9 cellular contexts compared by ENCODE assay signal in genomic region chr18:4454548-4455112, GRCh38. TPM values are rescaled to one million over a fixed set of nuclear protein-coding genes. Genes with fewer than 3 reads are reported as not detected.
DNase-seq lines count a peak whose midpoint lies in the region; ATAC-seq and TF ChIP-seq lines count a peak whose summit lies in the region.
"Had no signal": no experiment of that assay in that cellular context is flagged by ENCODE, and none has a peak within 500 bp of the region (broad histone marks: within the 10 kb centered on the region; RNA-seq: fewer than 3 reads in every experiment).

No MANE protein-coding gene starts in this region.

- H3K4me2 ChIP-seq in KMS-11: peak overlapping the region; percentile 36; the same call in 1 of the 2 replicates

- intact Hi-C loops in head of caudate nucleus (cut with DNase I) (no loop called here), gastrocnemius medialis (cut with DNase I; ENCODE audit: low total_unique reads) (no loop called here)

- H3K79me2 ChIP-seq in KMS-11 (ENCODE audit: insufficient read depth, low read depth): no peaks in the 10 kb centered on the region

- no peak for TF ChIP-seq POLR2A in gastrocnemius medialis (IDR thresholded peaks at IDR 0.05)

- TF ChIP-seq CTCF in KMS-11 (conservative IDR thresholded peaks at IDR 0.05; ENCODE audit: low read depth, low read length) (no peak), gastrocnemius medialis (IDR thresholded peaks at IDR 0.05 in 4 of 5, conservative IDR thresholded peaks at IDR 0.05 in 1 of 5) (no peak)

- H3K4me3 ChIP-seq in KMS-11 (IDR thresholded peaks at IDR 0.05; ENCODE audit: insufficient read depth, low read depth, low read length) (no peak overlapping the region), gastrocnemius medialis (peak overlapping the region; percentile 31 to 48 (median 38))

- H3K27ac ChIP-seq in KMS-11 (no peak overlapping the region), gastrocnemius medialis (no peak overlapping the region)

- no peaks in the 10 kb centered on the region for H4K20me1 ChIP-seq in KMS-11 (ENCODE audit: insufficient read depth)

- DNase-seq in head of caudate nucleus (peak in 28 of 42 donors; percentile 3 to 48 (median 16)), gastrocnemius medialis (no peak), cerebellar nuclear complex (lab: John Stamatoyannopoulos, UW) (no peak), iPS-NIHi7 (ENCODE audit: extremely low spot score) (no peak)
- no peak for DNase-seq in activated naive CD4-positive, alpha-beta T cell treated with Interleukin-2 at 50 U/mL for 16 hours
- DNase-seq: stimulated activated CD4-positive, alpha-beta T cell treated with anti-CD3 and anti-CD28 coated beads, Interleukin-4, amount 100 ng/mL, for 1 hour had no signal

- H3K4me1 ChIP-seq in KMS-11 (ENCODE audit: low read depth, poor library complexity, severe bottlenecking) (peaks cover 15% of the 10 kb centered on the region), gastrocnemius medialis (no peaks in the 10 kb centered on the region)

- ATAC-seq in GM19043 (IDR thresholded peaks at IDR 0.05; ENCODE audit: low read depth, unreplicated experiment) (peak; percentile 14), gastrocnemius medialis (no peak), HG03097 (IDR thresholded peaks at IDR 0.05; ENCODE audit: low FRiP score, unreplicated experiment) (no peak)

- in situ Hi-C loops in gastrocnemius medialis (cut with MboI; ENCODE audit: low sequenced_read_pairs in 4 of 4): loop anchor here in 1 of 4 donors (25.0 kb wide), 1 partner anchor 92 kb away; no protein-coding TSS in a partner anchor

- H3K27me3 ChIP-seq in KMS-11 (ENCODE audit: insufficient read depth, low read depth): no peaks in the 10 kb centered on the region
- H3K27me3 ChIP-seq in gastrocnemius medialis: peaks cover 11 to 31% (median 24%) of the 10 kb centered on the region in 3 donors

- H3K9ac ChIP-seq in KMS-11: peak overlapping the region; percentile 49; the same call in 1 of the 2 replicates

- H2AFZ ChIP-seq in KMS-11 (ENCODE audit: low read depth): peak overlapping the region; percentile 66

- H3K9me3 ChIP-seq in gastrocnemius medialis: no peaks in the 10 kb centered on the region

- H3K36me3 ChIP-seq in KMS-11 (ENCODE audit: insufficient read depth): no peaks in the 10 kb centered on the region
- H3K36me3 ChIP-seq in gastrocnemius medialis: no peaks in the 10 kb centered on the region

RNA-seq across cellular contexts. Expression of gene DLGAP1, which starts 0.5 kb away (rescaled TPM):
- total RNA-seq in gastrocnemius medialis: 1 to 10 TPM in 1 of 4 donors, under 1 TPM in 3; 0.13 to 6.2 (median 0.53) TPM

Comparison
In these comparisons a context has a peak if more than half of its experiments do, and no peak if none do; other contexts are left out.
1. DNase-seq: peak in head of caudate nucleus (28 of 42); none in gastrocnemius medialis (0 of 2), cerebellar nuclear complex (0 of 2), activated naive CD4-positive, alpha-beta T cell treated with Interleukin-2 at 50 U/mL for 16 hours (single experiment) and iPS-NIHi7 (single experiment).